ENCODE assay signal across 9 cellular contexts in genomic region chr2:201406077-201406662, GRCh38. TPM values are rescaled to one million over a fixed set of nuclear protein-coding genes. Genes with fewer than 3 reads are reported as not detected.
A peak's percentile ranks its signal among the peaks of the same experiment; 100 is the strongest.
DNase-seq lines count a peak whose midpoint lies in the region; ATAC-seq and TF ChIP-seq lines count a peak whose summit lies in the region.
"Had no signal": no experiment of that assay in that cellular context is flagged by ENCODE, and none has a peak within 500 bp of the region (broad histone marks: within the 10 kb centered on the region; RNA-seq: fewer than 3 reads in every experiment).

No MANE protein-coding gene starts in this region.

- H3K4me3 ChIP-seq in IMR-90 (ENCODE audit: insufficient read depth, low read depth, low read length): no peak overlapping the region
- no peak overlapping the region for H3K4me3 ChIP-seq in astrocyte of the spinal cord (ENCODE audit: low read depth, low read length)
- no peak overlapping the region for H3K4me3 ChIP-seq in left lung

- no peak overlapping the region for H3K4ac ChIP-seq in IMR-90 (ENCODE audit: low read depth, low read length)

- no CpG with 5 or more reads among the region's 3 CpGs for WGBS in IMR-90 (ENCODE audit: extremely low coverage in 2 of 2, insufficient read length in 1 of 2), 2 experiments

- no peak overlapping the region; the same call in 1 of the 2 replicates for H3K9ac ChIP-seq in IMR-90 (ENCODE audit: low read depth, low read length)

- H2BK120ac ChIP-seq in IMR-90 (ENCODE audit: low read depth, low read length): peak overlapping the region; percentile 45; the same call in 1 of the 2 replicates

- TF ChIP-seq POLR2A in IMR-90 (IDR thresholded peaks at IDR 0.05; ENCODE audit: low read depth, low read length): no peak

- peak overlapping the region; percentile 73; the same call in 1 of the 2 replicates for H3K4me2 ChIP-seq in IMR-90 (ENCODE audit: low read depth, low read length)

- H4K20me1 ChIP-seq in IMR-90 (ENCODE audit: insufficient read depth, low read length): no peaks in the 10 kb centered on the region

- H2AK9ac ChIP-seq in IMR-90 (replicated peaks; ENCODE audit: low read depth, low read length, poor library complexity): no peak overlapping the region

- H3K18ac ChIP-seq in IMR-90 (ENCODE audit: low read depth, low read length): no peak overlapping the region

- no peak overlapping the region for H3K14ac ChIP-seq in IMR-90 (replicated peaks; ENCODE audit: low read depth, low read length)

- no peak overlapping the region for H2AK5ac ChIP-seq in IMR-90 (ENCODE audit: low read depth, low read length)

- POLR2A ChIA-PET in IMR-90 (lab: Charles Lee; ENCODE audit: unreplicated experiment): no interaction called here

- no peak overlapping the region for H2AFZ ChIP-seq in IMR-90 (replicated peaks; ENCODE audit: low read length, poor library complexity)

- H3K36me3 ChIP-seq in IMR-90 (ENCODE audit: control insufficient read depth, insufficient read depth, low read length) (0 out of 2 replicates have a peak, but pooled peaks cover 2% of the 10 kb centered on the region), left lung (no peaks in the 10 kb centered on the region)

- dilution Hi-C loops in IMR-90 (cut with HindIII; ENCODE audit: low sequenced_read_pairs, unreplicated experiment): no loop called here

- TF ChIP-seq CTCF in IMR-90 (conservative IDR thresholded peaks at IDR 0.05; ENCODE audit: low read depth, low read length) (no peak), astrocyte of the spinal cord (IDR thresholded peaks at IDR 0.05; ENCODE audit: low read depth, low read length) (no peak), left lung (IDR thresholded peaks at IDR 0.05) (no peak)

- DNase-seq in AG08396 (ENCODE audit: low spot score) (peak; percentile 21), IMR-90 (peak; percentile 87), astrocyte of the spinal cord (ENCODE audit: low read depth, low spot score) (peak; percentile 80), left lung (no peak), posterior cingulate gyrus (no peak), NCI-H1417 (lab: John Stamatoyannopoulos, UW) (no peak), islet precursor cell (no peak)
- DNase-seq: activated T-cell treated with anti-CD3 and anti-CD28 coated beads, Interleukin-2, amount 50 U/mL, for 4 hours had no signal

- no peaks in the 10 kb centered on the region for H3K9me1 ChIP-seq in IMR-90 (ENCODE audit: insufficient read depth, low read length)

- no peak overlapping the region for H4K91ac ChIP-seq in IMR-90 (ENCODE audit: insufficient read depth, low read depth, low read length)

- H3K9me3 ChIP-seq in IMR-90 (ENCODE audit: control insufficient read depth, insufficient read depth, low read length) (no peaks in the 10 kb centered on the region), left lung (no peaks in the 10 kb centered on the region)

- H3K23ac ChIP-seq in IMR-90 (ENCODE audit: low read depth, low read length): no peak overlapping the region

- H3K27me3 ChIP-seq in IMR-90 (ENCODE audit: control insufficient read depth, insufficient read depth, low read length) (no peaks in the 10 kb centered on the region), left lung (no peaks in the 10 kb centered on the region)

- in situ Hi-C loops in IMR-90 (cut with MboI; ENCODE audit: low sequenced_read_pairs) (no loop called here), astrocyte of the spinal cord (cut with HindIII; ENCODE audit: low sequenced_read_pairs) (no loop called here)

- peak overlapping the region; percentile 57 for H2BK5ac ChIP-seq in IMR-90 (ENCODE audit: low read depth, low read length, poor library complexity, severe bottlenecking)

- H3K56ac ChIP-seq in IMR-90 (ENCODE audit: extremely low read depth, insufficient read depth, low read length): no peak overlapping the region

- CTCF ChIA-PET in IMR-90 (lab: Yijun Ruan, JAX): no interaction called here

- peaks cover 20 to 41% of the 10 kb centered on the region in 2 experiments for H3K79me1 ChIP-seq in IMR-90 (ENCODE audit: low read depth in 1 of 2, low read length in 2 of 2)

- no TSS peak for BruUV-seq in IMR-90 (replicated peaks; lab: Mats Ljungman, UMichigan)

- H3K27ac ChIP-seq in IMR-90 (ENCODE audit: insufficient read depth, low read length) (no peak overlapping the region), left lung (peak overlapping the region; percentile 42 to 69)

- no peak overlapping the region for H2BK20ac ChIP-seq in IMR-90 (ENCODE audit: low read depth, low read length)

- H4K5ac ChIP-seq in IMR-90 (ENCODE audit: low read depth, low read length): no peak overlapping the region

- H4K8ac ChIP-seq in IMR-90 (ENCODE audit: low read depth in 2 of 2, low read length in 2 of 2): no peak overlapping the region; a peak in 1 of 4 replicates

- intact Hi-C loops in IMR-90 (cut with micrococcal nuclease) (no loop called here), left lung (cut with DNase I) (no loop called here), posterior cingulate gyrus (cut with DNase I) (no loop called here)

- H3K4me1 ChIP-seq in IMR-90 (ENCODE audit: control insufficient read depth, insufficient read depth, low read length): peaks cover 11% of the 10 kb centered on the region
- H3K4me1 ChIP-seq in left lung: peaks cover 4 to 52% of the 10 kb centered on the region in 2 donors

- ATAC-seq in IMR-90 (ENCODE audit: low read depth) (peak; percentile 48), left lung (peak; percentile 48), GM18858 (IDR thresholded peaks at IDR 0.05; ENCODE audit: unreplicated experiment) (no peak)

- TF ChIP-seq RAD21 in IMR-90 (IDR thresholded peaks at IDR 0.05; ENCODE audit: low read length): no peak

- no peak overlapping the region for H2BK15ac ChIP-seq in IMR-90 (ENCODE audit: low read depth, low read length)

TF ChIP-seq in IMR-90, 13 proteins besides CTCF, POLR2A, EP300 and RAD21:
- peak; percentile 100 for TF ChIP-seq CEBPB (IDR thresholded peaks at IDR 0.05; ENCODE audit: low read depth, low read length)
- TF ChIP-seq RCOR1 (IDR thresholded peaks at IDR 0.05; ENCODE audit: insufficient replicate concordance, low read length): no peak
- TF ChIP-seq, protein P1, sequence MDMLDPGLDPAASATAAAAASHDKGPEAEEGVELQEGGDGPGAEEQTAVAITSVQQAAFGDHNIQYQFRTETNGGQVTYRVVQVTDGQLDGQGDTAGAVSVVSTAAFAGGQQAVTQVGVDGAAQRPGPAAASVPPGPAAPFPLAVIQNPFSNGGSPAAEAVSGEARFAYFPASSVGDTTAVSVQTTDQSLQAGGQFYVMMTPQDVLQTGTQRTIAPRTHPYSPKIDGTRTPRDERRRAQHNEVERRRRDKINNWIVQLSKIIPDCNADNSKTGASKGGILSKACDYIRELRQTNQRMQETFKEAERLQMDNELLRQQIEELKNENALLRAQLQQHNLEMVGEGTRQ (IDR thresholded peaks at IDR 0.05; ENCODE audit: low read depth, low read length): no peak
TF ChIP-seq in IMR-90: peak in this region for 1.

RNA-seq across cellular contexts. Expression of gene TRAK2, which starts 45.1 kb away (rescaled TPM):
- total RNA-seq in IMR-90 (2012; rRNA removed) (48.9 and 65.4 TPM in 2 replicates), left lung (10 to 100 TPM; 49.0 to 53.9 TPM)
- polyA plus RNA-seq in IMR-90 (2012; rRNA removed): 10.7 and 13.1 TPM in 2 replicates
- polyA plus RNA-seq in IMR-90 (2012; cell fraction: cytosol; rRNA removed): 4.0 and 4.2 TPM in 2 replicates
- 3.1 and 15.3 TPM in 2 replicates for polyA plus RNA-seq in IMR-90 (2012; cell fraction: nucleus; rRNA removed; ENCODE audit: low replicate concordance)

RNA-seq across cellular contexts. Expression of gene STRADB, which starts 45.4 kb away (rescaled TPM):
- total RNA-seq in IMR-90 (2012; rRNA removed) (31.5 and 32.5 TPM in 2 replicates), left lung (10 to 100 TPM; 16.0 to 23.6 TPM)
- polyA plus RNA-seq in IMR-90 (2012; rRNA removed): 11.4 and 14.9 TPM in 2 replicates
- 6.5 and 8.2 TPM in 2 replicates for polyA plus RNA-seq in IMR-90 (2012; cell fraction: cytosol; rRNA removed)
- 8.4 and 22.6 TPM in 2 replicates for polyA plus RNA-seq in IMR-90 (2012; cell fraction: nucleus; rRNA removed; ENCODE audit: low replicate concordance)

RNA-seq across cellular contexts. Expression of gene FLACC1, which starts 49.0 kb away (rescaled TPM):
- total RNA-seq in IMR-90 (2012; rRNA removed): 0.54 and 0.56 TPM in 2 replicates
- 0.11 and 0.32 TPM in 2 replicates for polyA plus RNA-seq in IMR-90 (2012; rRNA removed)
- not detected in 2 replicates for polyA plus RNA-seq in IMR-90 (2012; cell fraction: cytosol; rRNA removed)
- 0.03 and 1.1 TPM in 2 replicates for polyA plus RNA-seq in IMR-90 (2012; cell fraction: nucleus; rRNA removed; ENCODE audit: low replicate concordance)
- total RNA-seq in left lung: 1 to 10 TPM; 1.5 to 2.0 TPM

Comparison
In these comparisons a context has a peak if more than half of its experiments do, and no peak if none do; other contexts are left out.
1. DNase-seq: peak in AG08396 (single experiment), IMR-90 (single experiment) and astrocyte of the spinal cord (single experiment); none in left lung (0 of 2), posterior cingulate gyrus (0 of 10), NCI-H1417 (0 of 3) and islet precursor cell (single experiment).